Comparison of ENCODE assay signal across 11 cellular contexts in genomic region chr16:27332105-27332504, GRCh38. TPM values are rescaled to one million over a fixed set of nuclear protein-coding genes. Genes with fewer than 3 reads are reported as not detected.
A peak's percentile ranks its signal among the peaks of the same experiment; 100 is the strongest.
DNase-seq lines count a peak whose midpoint lies in the region; ATAC-seq and TF ChIP-seq lines count a peak whose summit lies in the region.
"Had no signal": no experiment of that assay in that cellular context is flagged by ENCODE, and none has a peak within 500 bp of the region (broad histone marks: within the 10 kb centered on the region; RNA-seq: fewer than 3 reads in every experiment).

No MANE protein-coding gene starts in this region.

- H4K91ac ChIP-seq in mesenchymal stem cell (ENCODE audit: low read length), result no peak overlapping the region

- no peak overlapping the region for H2BK15ac ChIP-seq in mesenchymal stem cell (ENCODE audit: low read depth, poor library complexity, severe bottlenecking)

- H3K4me1 ChIP-seq in mesenchymal stem cell (ENCODE audit: control insufficient read depth, insufficient read depth, low read depth, low read length), result peaks cover 19% of the 10 kb centered on the region
- peaks cover 75 to 94% (median 84%) of the 10 kb centered on the region in 4 donors for H3K4me1 ChIP-seq in upper lobe of left lung

- H2BK120ac ChIP-seq in mesenchymal stem cell (ENCODE audit: low read depth, low read length), result no peak overlapping the region

- no peak overlapping the region for H3K23ac ChIP-seq in mesenchymal stem cell (ENCODE audit: low read length in 2 of 2)

- H3K27ac ChIP-seq in mesenchymal stem cell (ENCODE audit: low read length, poor library complexity, severe bottlenecking) (no peak overlapping the region), upper lobe of left lung (peak overlapping the region; percentile 93 to 100 (median 98))

- no peak for DNase-seq in activated naive CD4-positive, alpha-beta T cell treated with anti-CD3 and anti-CD28 coated beads, Interleukin-2, amount 50 U/mL, for 16 hours
- DNase-seq in cardiac fibroblast (ENCODE audit: low read depth in 2 of 2) (peak; percentile 63 to 72), mesenchymal stem cell (no peak), upper lobe of left lung (no peak), HUDEP-2 (lab: John Stamatoyannopoulos, UW; ENCODE audit: unreplicated experiment in 76 of 76) (no peak)
- DNase-seq in stimulated activated naive CD8-positive, alpha-beta T cell treated with anti-CD3 and anti-CD28 coated beads, Interleukin-15, amount 100 ng/mL, for 72 hours, result no peak
- DNase-seq in activated effector memory CD4-positive, alpha-beta T cell treated with Interleukin-2 at 50 U/mL for 16 hours, result no peak
- DNase-seq: activated CD4-positive, alpha-beta T cell treated with anti-CD3 and anti-CD28 coated beads, Interleukin-2, amount 50 U/mL, for 1 hour; NCI-H345 had no signal

- no peak overlapping the region for H3K4me3 ChIP-seq in cardiac fibroblast (replicated peaks in 1 of 2; ENCODE audit: low read depth in 2 of 2, low read length in 2 of 2)
- no peak overlapping the region for H3K4me3 ChIP-seq in mesenchymal stem cell (ENCODE audit: insufficient read depth in 1 of 2, low read depth in 1 of 2, low read length in 2 of 2)
- H3K4me3 ChIP-seq in upper lobe of left lung, result no peak overlapping the region
- H3K4me3 ChIP-seq: adrenal gland had no signal

- no peak overlapping the region for H3K9ac ChIP-seq in mesenchymal stem cell (ENCODE audit: low read length)

- 97% methylated on average over 3 of the region's 6 CpGs for WGBS in mesenchymal stem cell
- 62 to 63% methylated on average over 6 of the region's 6 CpGs for WGBS in upper lobe of left lung, 2 donors

- no peak overlapping the region for H3K4me2 ChIP-seq in mesenchymal stem cell (ENCODE audit: low read length, poor library complexity, severe bottlenecking)

- H3K4me3 Mint-ChIP-seq in activated naive CD4-positive, alpha-beta T cell treated with anti-CD3 and anti-CD28 coated beads, Interleukin-2, amount 50 U/mL, for 24 hours, result peak overlapping the region; percentile 27
- no peak overlapping the region for H3K4me3 Mint-ChIP-seq in stimulated activated naive CD8-positive, alpha-beta T cell treated with anti-CD3 and anti-CD28 coated beads, Interleukin-15, amount 100 ng/mL, for 72 hours

- H3K9me3 Mint-ChIP-seq in activated naive CD4-positive, alpha-beta T cell treated with anti-CD3 and anti-CD28 coated beads, Interleukin-2, amount 50 U/mL, for 24 hours, result no peaks in the 10 kb centered on the region
- no peaks in the 10 kb centered on the region for H3K9me3 Mint-ChIP-seq in stimulated activated naive CD8-positive, alpha-beta T cell treated with anti-CD3 and anti-CD28 coated beads, Interleukin-15, amount 100 ng/mL, for 72 hours

- H3K36me3 ChIP-seq in mesenchymal stem cell (ENCODE audit: control insufficient read depth in 1 of 2, insufficient read depth in 2 of 2, low read depth in 1 of 2, low read length in 2 of 2) (peaks cover 6 to 41% of the 10 kb centered on the region in 2 experiments), upper lobe of left lung (peaks cover 8 to 63% (median 26%) of the 10 kb centered on the region in 4 donors)

- H3K79me1 ChIP-seq in mesenchymal stem cell (replicated peaks; ENCODE audit: low read length, poor library complexity, severe bottlenecking), result peaks cover 5% of the 10 kb centered on the region

- no peak overlapping the region for H2BK12ac ChIP-seq in mesenchymal stem cell (ENCODE audit: low read length in 2 of 2)

- no peak overlapping the region for H2AFZ ChIP-seq in mesenchymal stem cell (ENCODE audit: low read depth, low read length)

- H3K27me3 Mint-ChIP-seq in activated naive CD4-positive, alpha-beta T cell treated with anti-CD3 and anti-CD28 coated beads, Interleukin-2, amount 50 U/mL, for 24 hours, result no peaks in the 10 kb centered on the region
- H3K27me3 Mint-ChIP-seq in stimulated activated naive CD8-positive, alpha-beta T cell treated with anti-CD3 and anti-CD28 coated beads, Interleukin-15, amount 100 ng/mL, for 72 hours, result no peaks in the 10 kb centered on the region

- peak overlapping the region; percentile 86 for H3K27ac Mint-ChIP-seq in activated naive CD4-positive, alpha-beta T cell treated with anti-CD3 and anti-CD28 coated beads, Interleukin-2, amount 50 U/mL, for 24 hours
- H3K27ac Mint-ChIP-seq in stimulated activated naive CD8-positive, alpha-beta T cell treated with anti-CD3 and anti-CD28 coated beads, Interleukin-15, amount 100 ng/mL, for 72 hours, result peak overlapping the region in 1 of 2 donors; percentile 54

- no peaks in the 10 kb centered on the region for H3K27me3 ChIP-seq in mesenchymal stem cell (ENCODE audit: control insufficient read depth in 1 of 2, insufficient read depth in 1 of 2, low read length in 2 of 2)
- H3K27me3 ChIP-seq in upper lobe of left lung, result no peaks in the 10 kb centered on the region
- H3K27me3 ChIP-seq: adrenal gland had no signal

- H4K8ac ChIP-seq in mesenchymal stem cell (ENCODE audit: low read length), result no peak overlapping the region

- H3K14ac ChIP-seq in mesenchymal stem cell (ENCODE audit: low read length in 2 of 2), result no peak overlapping the region

- peaks cover 31% of the 10 kb centered on the region for H3K36me3 Mint-ChIP-seq in activated naive CD4-positive, alpha-beta T cell treated with anti-CD3 and anti-CD28 coated beads, Interleukin-2, amount 50 U/mL, for 24 hours

- no peak for ATAC-seq in upper lobe of left lung (ENCODE audit: low FRiP score in 2 of 2)
- ATAC-seq in stimulated activated naive CD8-positive, alpha-beta T cell treated with anti-CD3 and anti-CD28 coated beads, Interleukin-15, amount 100 ng/mL, for 72 hours, result no peak

- no peak overlapping the region for H3K4ac ChIP-seq in mesenchymal stem cell (ENCODE audit: low read depth in 1 of 2, low read length in 2 of 2)

- H3K18ac ChIP-seq in mesenchymal stem cell (ENCODE audit: low read depth in 1 of 2, low read length in 2 of 2), result no peak overlapping the region

- TF ChIP-seq EP300 in upper lobe of left lung (IDR thresholded peaks at IDR 0.05), result peak in 3 of 4 donors; percentile 76 to 96 (median 87)

- H3K9me3 ChIP-seq in mesenchymal stem cell (ENCODE audit: control insufficient read depth, low read length) (no peaks in the 10 kb centered on the region), upper lobe of left lung (no peaks in the 10 kb centered on the region)
- H3K9me3 ChIP-seq: adrenal gland had no signal

- TF ChIP-seq CTCF in cardiac fibroblast (IDR thresholded peaks at IDR 0.05; ENCODE audit: low read depth, low read length) (no peak), upper lobe of left lung (IDR thresholded peaks at IDR 0.05) (no peak)

- TF ChIP-seq POLR2A in upper lobe of left lung (IDR thresholded peaks at IDR 0.05), result no peak

- H3K4me1 Mint-ChIP-seq in activated naive CD4-positive, alpha-beta T cell treated with anti-CD3 and anti-CD28 coated beads, Interleukin-2, amount 50 U/mL, for 24 hours, result peaks cover 82% of the 10 kb centered on the region
- peaks cover 76% of the 10 kb centered on the region for H3K4me1 Mint-ChIP-seq in stimulated activated naive CD8-positive, alpha-beta T cell treated with anti-CD3 and anti-CD28 coated beads, Interleukin-15, amount 100 ng/mL, for 72 hours

- peak overlapping the region; percentile 39 for H2AK5ac ChIP-seq in mesenchymal stem cell (ENCODE audit: low read length, severe bottlenecking)

- no peak overlapping the region for H2BK5ac ChIP-seq in mesenchymal stem cell (ENCODE audit: low read depth, low read length, poor library complexity, severe bottlenecking)

RNA-seq across cellular contexts. Expression of gene IL4R, which starts 18.3 kb away (rescaled TPM):
- 79.3 TPM for polyA plus RNA-seq in mesenchymal stem cell (2013, experiment 1 of 2)
- polyA plus RNA-seq in mesenchymal stem cell (2013, experiment 2 of 2), result 85.4 TPM
- 100 to 1,000 TPM in 5 of 6 donors, 10 to 100 TPM in 1; 87.0 to 202 (median 153) TPM for total RNA-seq in upper lobe of left lung

Comparison
In these comparisons a context has a peak if more than half of its experiments do, and no peak if none do; other contexts are left out.
1. DNase-seq: peak in cardiac fibroblast (2 of 2); none in activated naive CD4-positive, alpha-beta T cell treated with anti-CD3 and anti-CD28 coated beads, Interleukin-2, amount 50 U/mL, for 16 hours (single experiment), mesenchymal stem cell (single experiment), upper lobe of left lung (0 of 2), HUDEP-2 (0 of 76), stimulated activated naive CD8-positive, alpha-beta T cell treated with anti-CD3 and anti-CD28 coated beads, Interleukin-15, amount 100 ng/mL, for 72 hours (0 of 2) and activated effector memory CD4-positive, alpha-beta T cell treated with Interleukin-2 at 50 U/mL for 16 hours (single experiment).